ENCODE assay signal across 8 cellular contexts in genomic region chr4:88283661-88284377, GRCh38. TPM values are rescaled to one million over a fixed set of nuclear protein-coding genes. Genes with fewer than 3 reads are reported as not detected.
DNase-seq lines count a peak whose midpoint lies in the region; TF ChIP-seq lines count a peak whose summit lies in the region.

No MANE protein-coding gene starts in this region.

- no peaks in the 10 kb centered on the region for H3K27me3 ChIP-seq in cardiac muscle cell
- no peaks in the 10 kb centered on the region for H3K27me3 ChIP-seq in parathyroid adenoma (ENCODE audit: control insufficient read depth, insufficient read depth, low read length)
- H3K27me3 ChIP-seq in transverse colon: no peaks in the 10 kb centered on the region

- H3K4me1 ChIP-seq in cardiac muscle cell (ENCODE audit: low read depth) (peaks cover 19% of the 10 kb centered on the region), parathyroid adenoma (peaks cover 2% of the 10 kb centered on the region), transverse colon (peaks cover 5 to 23% (median 17%) of the 10 kb centered on the region in 4 donors)

- H3K4me3 ChIP-seq in cardiac muscle cell (peak overlapping the region; percentile 51), parathyroid adenoma (ENCODE audit: low read depth, low read length) (peak overlapping the region; percentile 95), transverse colon (peak overlapping the region; percentile 62 to 82 (median 72))

- H3K79me2 ChIP-seq in parathyroid adenoma: peaks cover 9% of the 10 kb centered on the region

- H3K36me3 ChIP-seq in cardiac muscle cell (no peaks in the 10 kb centered on the region), parathyroid adenoma (ENCODE audit: control insufficient read depth, insufficient read depth, low read length) (no peaks in the 10 kb centered on the region), transverse colon (no peaks in the 10 kb centered on the region)

- H3K9me3 ChIP-seq in cardiac muscle cell (ENCODE audit: low read depth) (no peaks in the 10 kb centered on the region), parathyroid adenoma (ENCODE audit: control insufficient read depth, low read length) (no peaks in the 10 kb centered on the region), transverse colon (no peaks in the 10 kb centered on the region)

- H3K4me2 ChIP-seq in parathyroid adenoma (ENCODE audit: low read length): peak overlapping the region; percentile 54

- TF ChIP-seq EP300 in transverse colon (IDR thresholded peaks at IDR 0.05; ENCODE audit: low read depth): no peak

- no peak for TF ChIP-seq CTCF in GM20000 (IDR thresholded peaks at IDR 0.05; ENCODE audit: extremely low read depth, missing control alignments)
- no peak for TF ChIP-seq CTCF in cardiac muscle cell (IDR thresholded peaks at IDR 0.05; ENCODE audit: low read depth, low read length)
- no peak for TF ChIP-seq CTCF in parathyroid adenoma (IDR thresholded peaks at IDR 0.05)
- no peak for TF ChIP-seq CTCF in transverse colon (IDR thresholded peaks at IDR 0.05)

- in situ Hi-C loops in transverse colon (cut with MboI; ENCODE audit: low pct_ligation_motif_present in 1 of 4, low pct_unique_long_range_greater_than_20kb in 1 of 4, low sequenced_read_pairs in 3 of 4): no loop called here

- no peak overlapping the region for H3K9ac ChIP-seq in parathyroid adenoma

- peak overlapping the region; percentile 89 for H2AFZ ChIP-seq in parathyroid adenoma

- H3K27ac ChIP-seq in cardiac muscle cell (peak overlapping the region; percentile 95), parathyroid adenoma (peak overlapping the region; percentile 94), transverse colon (peak overlapping the region; percentile 97 to 100 (median 98))

- DNase-seq in CD1c-positive myeloid dendritic cell (ENCODE audit: extremely low spot score) (peak; percentile 86), GM20000 (ENCODE audit: low spot score) (peak; percentile 71), HT-29 (ENCODE audit: low spot score) (peak; percentile 64), T follicular helper cell (ENCODE audit: low read depth) (peak; percentile 69), cardiac muscle cell (ENCODE audit: low read depth in 1 of 2, low spot score in 1 of 2) (peak; percentile 77 to 86), transverse colon (peak; percentile 61)
- peak; percentile 24 for DNase-seq in activated naive CD8-positive, alpha-beta T cell treated with anti-CD3 and anti-CD28 coated beads, Interleukin-2, amount 50 U/mL, for 16 hours (ENCODE audit: low read depth, low spot score)

- WGBS in transverse colon (ENCODE audit: low coverage in 1 of 2), 2 donors: 1% methylated on average over 47 of the region's 65 CpGs; no CpG with 5 or more reads in 1 of the 2 donors

- intact Hi-C loops in transverse colon (cut with DNase I; ENCODE audit: low total_unique reads): no loop called here

- no peak for TF ChIP-seq POLR2A in transverse colon (IDR thresholded peaks at IDR 0.05)

RNA-seq across cellular contexts. Expression of gene PPM1K, which starts 0.5 kb away (rescaled TPM):
- 4.1 and 11.0 TPM in 2 replicates for total RNA-seq in HT-29 (2014; rRNA removed; shearing (Covaris generic))
- total RNA-seq in cardiac muscle cell (52.6 and 54.8 TPM in 2 replicates), transverse colon (10 to 100 TPM in 1 of 4 donors, 1 to 10 TPM in 3; 7.6 to 14.8 (median 9.0) TPM)
- 58.8 and 77.6 TPM in 2 replicates for polyA plus RNA-seq in cardiac muscle cell

Comparison
In these comparisons a context has a peak if more than half of its experiments do, and no peak if none do; other contexts are left out.
1. Peak in every context shown above with its lines: DNase-seq, H3K4me3 ChIP-seq and H3K27ac ChIP-seq.
2. DNase-seq: peak in every context shown above with its lines; median percentile 86 in CD1c-positive myeloid dendritic cell; 82 in cardiac muscle cell; 71 in GM20000; 69 in T follicular helper cell; 64 in HT-29; 61 in transverse colon; 24 in activated naive CD8-positive, alpha-beta T cell treated with anti-CD3 and anti-CD28 coated beads, Interleukin-2, amount 50 U/mL, for 16 hours.